Comparison of ENCODE assay signal across 11 cellular contexts in genomic region chr22:50403701-50404101, GRCh38.
A peak's percentile ranks its signal among the peaks of the same experiment; 100 is the strongest.
DNase-seq lines count a peak whose midpoint lies in the region; ATAC-seq, FAIRE-seq and TF ChIP-seq lines count a peak whose summit lies in the region.
"Had no signal": no experiment of that assay in that cellular context is flagged by ENCODE, and none has a peak within 500 bp of the region (broad histone marks: within the 10 kb centered on the region; RNA-seq: fewer than 3 reads in every experiment).

No MANE protein-coding gene starts in this region.

- H3K4me3 ChIP-seq in upper lobe of left lung, result no peak overlapping the region
- H3K4me3 ChIP-seq in GM23248, result no peak overlapping the region

- no peak overlapping the region for H3K4me2 ChIP-seq in GM23248 (ENCODE audit: unreplicated experiment)

- H3K4me3 Mint-ChIP-seq in brain, result no peak overlapping the region
- H3K4me3 Mint-ChIP-seq: effector memory CD8-positive, alpha-beta T cell; mesothelial cell of epicardium had no signal

- 0 out of 2 replicates have a peak, but pooled peaks cover 7% of the 10 kb centered on the region for H3F3A ChIP-seq in GM23248 (ENCODE audit: insufficient read depth)

- H3K27ac Mint-ChIP-seq in activated naive CD4-positive, alpha-beta T cell treated with anti-CD3 and anti-CD28 coated beads, Interleukin-2, amount 50 U/mL, for 72 hours, result peak overlapping the region; percentile 82 to 87
- H3K27ac Mint-ChIP-seq in brain, result peak overlapping the region; percentile 53 to 86 (median 72)
- H3K27ac Mint-ChIP-seq: mesothelial cell of epicardium had no signal

- H3K36me3 Mint-ChIP-seq in activated naive CD4-positive, alpha-beta T cell treated with anti-CD3 and anti-CD28 coated beads, Interleukin-2, amount 50 U/mL, for 72 hours, result no peaks in the 10 kb centered on the region
- peaks cover 56% of the 10 kb centered on the region for H3K36me3 Mint-ChIP-seq in brain

- no peak for TF ChIP-seq EP300 in upper lobe of left lung (IDR thresholded peaks at IDR 0.05)

- FAIRE-seq in RCC 7860 (lab: Jason Lieb, UNC), result no peak

- DNase-seq in activated naive CD4-positive, alpha-beta T cell treated with anti-CD3 and anti-CD28 coated beads, Interleukin-2, amount 50 U/mL, for 72 hours (ENCODE audit: low spot score in 2 of 2), result no peak
- DNase-seq in activated naive CD4-positive, alpha-beta T cell treated with anti-CD3 and anti-CD28 coated beads, Interleukin-2, amount 50 U/mL, for 16 hours, result no peak
- DNase-seq in lung microvascular endothelial cell (ENCODE audit: low read depth in 2 of 2) (peak; percentile 84 to 87), upper lobe of left lung (peak in 1 of 2 donors; percentile 42), GM23248 (no peak), RCC 7860 (ENCODE audit: low spot score) (no peak)
- DNase-seq: activated CD8-positive, alpha-beta memory T cell treated with anti-CD3 and anti-CD28 coated beads, Interleukin-2, amount 50 U/mL, for 48 hours; effector memory CD8-positive, alpha-beta T cell had no signal

- TF ChIP-seq CTCF in brain (conservative IDR thresholded peaks at IDR 0.05), result no peak
- TF ChIP-seq CTCF in upper lobe of left lung (IDR thresholded peaks at IDR 0.05), result no peak

- no peaks in the 10 kb centered on the region for H3K9me2 ChIP-seq in GM23248 (ENCODE audit: insufficient read depth)

- H3K27me3 ChIP-seq in upper lobe of left lung (no peaks in the 10 kb centered on the region), GM23248 (replicated peaks; ENCODE audit: insufficient read depth) (no peaks in the 10 kb centered on the region)

- H3K36me3 ChIP-seq in upper lobe of left lung (peaks cover 7 to 26% (median 23%) of the 10 kb centered on the region in 4 donors), GM23248 (ENCODE audit: low read depth) (peaks cover 3% of the 10 kb centered on the region; the same call in 1 of the 2 replicates)

- H3K9me3 ChIP-seq in upper lobe of left lung, result no peaks in the 10 kb centered on the region
- H3K9me3 ChIP-seq in GM23248 (ENCODE audit: low read depth), result no peaks in the 10 kb centered on the region

- H3K4me1 ChIP-seq in upper lobe of left lung (peaks cover 19 to 33% (median 27%) of the 10 kb centered on the region in 4 donors), GM23248 (ENCODE audit: insufficient read depth) (no peaks in the 10 kb centered on the region)

- 22 to 24% methylated on average over 8 of the region's 8 CpGs for WGBS in upper lobe of left lung, 2 donors
- WGBS in GM23248 (ENCODE audit: low coverage in 1 of 2, low lambda C conversion rate in 2 of 2, missing lambda C conversion rate in 2 of 2), 2 experiments, result 61 to 64% methylated on average over 8 of the region's 8 CpGs

- H3K4me1 Mint-ChIP-seq in brain, result peaks cover 17% of the 10 kb centered on the region

- no peaks in the 10 kb centered on the region for H3K9me3 Mint-ChIP-seq in activated naive CD4-positive, alpha-beta T cell treated with anti-CD3 and anti-CD28 coated beads, Interleukin-2, amount 50 U/mL, for 72 hours
- H3K9me3 Mint-ChIP-seq in brain, result no peaks in the 10 kb centered on the region
- H3K9me3 Mint-ChIP-seq: effector memory CD8-positive, alpha-beta T cell; mesothelial cell of epicardium had no signal

- H3K27ac ChIP-seq in upper lobe of left lung, result peak overlapping the region in 2 of 4 donors; percentile 16 to 54
- H3K27ac ChIP-seq in GM23248, result no peak overlapping the region

- peaks cover 29% of the 10 kb centered on the region for H3K79me2 ChIP-seq in GM23248 (ENCODE audit: insufficient read depth)

- no peaks in the 10 kb centered on the region for H4K20me1 ChIP-seq in GM23248 (ENCODE audit: insufficient read depth)

- H3K9ac ChIP-seq in GM23248, result no peak overlapping the region

- in situ Hi-C loops in GM23248 (cut with MboI), result no loop called here

- TF ChIP-seq POLR2A in upper lobe of left lung (IDR thresholded peaks at IDR 0.05), result no peak

- H2AFZ ChIP-seq in GM23248, result no peak overlapping the region

- no peak for ATAC-seq in activated naive CD4-positive, alpha-beta T cell treated with anti-CD3 and anti-CD28 coated beads, Interleukin-2, amount 50 U/mL, for 72 hours
- ATAC-seq in upper lobe of left lung (ENCODE audit: low FRiP score in 2 of 2) (peak; percentile 27 to 34), HG02981 (IDR thresholded peaks at IDR 0.05; ENCODE audit: unreplicated experiment) (no peak)
- ATAC-seq: effector memory CD8-positive, alpha-beta T cell had no signal

- peaks cover 5% of the 10 kb centered on the region for H3K27me3 Mint-ChIP-seq in brain
- H3K27me3 Mint-ChIP-seq: effector memory CD8-positive, alpha-beta T cell had no signal

Comparison
In these comparisons a context has a peak if more than half of its experiments do, and no peak if none do; other contexts are left out.
1. ATAC-seq: peak in upper lobe of left lung (2 of 2); none in activated naive CD4-positive, alpha-beta T cell treated with anti-CD3 and anti-CD28 coated beads, Interleukin-2, amount 50 U/mL, for 72 hours (0 of 2) and HG02981 (single experiment).
2. DNase-seq: peak in lung microvascular endothelial cell (2 of 2); none in activated naive CD4-positive, alpha-beta T cell treated with anti-CD3 and anti-CD28 coated beads, Interleukin-2, amount 50 U/mL, for 72 hours (0 of 2), activated naive CD4-positive, alpha-beta T cell treated with anti-CD3 and anti-CD28 coated beads, Interleukin-2, amount 50 U/mL, for 16 hours (single experiment), GM23248 (single experiment) and RCC 7860 (single experiment).